1 cellular context compared by ENCODE assay signal in the genomic region with DNA sequence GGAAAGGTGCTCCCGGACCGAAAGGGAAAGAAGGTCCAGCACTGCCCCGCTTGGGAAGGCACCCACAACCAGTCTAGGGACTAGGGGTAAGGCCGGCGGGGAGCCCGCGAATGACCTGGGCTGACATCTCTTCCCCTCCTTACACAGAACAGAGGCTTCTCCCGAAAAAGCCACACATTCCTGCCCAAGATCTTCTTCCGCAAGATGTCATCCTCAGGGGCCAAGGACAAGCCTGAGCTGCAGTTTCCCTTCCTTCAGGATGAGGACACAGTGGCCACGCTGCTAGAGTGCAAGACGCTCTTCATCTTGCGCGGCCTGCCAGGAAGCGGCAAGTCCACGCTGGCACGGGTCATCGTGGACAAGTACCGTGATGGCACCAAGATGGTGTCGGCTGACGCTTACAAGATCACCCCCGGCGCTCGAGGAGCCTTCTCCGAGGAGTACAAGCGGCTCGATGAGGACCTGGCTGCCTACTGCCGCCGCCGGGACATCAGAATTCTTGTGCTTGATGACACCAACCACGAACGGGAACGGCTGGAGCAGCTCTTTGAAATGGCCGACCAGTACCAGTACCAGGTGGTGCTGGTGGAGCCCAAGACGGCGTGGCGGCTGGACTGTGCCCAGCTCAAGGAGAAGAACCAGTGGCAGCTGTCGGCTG.
TF ChIP-seq lines count a peak whose summit lies in the region.

No MANE protein-coding gene starts in this region.

TF ChIP-seq in K562, 482 proteins besides CTCF, POLR2A, EP300 and RAD21:
- TF ChIP-seq CBX1 (IDR thresholded peaks at IDR 0.05; ENCODE audit: low read depth), result 0 out of 2 replicates have a peak, but pooled peaks have one; percentile 15
- TF ChIP-seq RBFOX2 (IDR thresholded peaks at IDR 0.05; ENCODE audit: low read depth, low read length), result 0 out of 2 replicates have a peak, but pooled peaks have one; percentile 33
- 0 out of 2 replicates have a peak, but pooled peaks have one; percentile 9 for TF ChIP-seq POLR2AphosphoS5 (IDR thresholded peaks at IDR 0.05; ENCODE audit: control insufficient read depth, insufficient read depth, low read depth, low read length)
- peak; percentile 73 for TF ChIP-seq POLR2G (IDR thresholded peaks at IDR 0.05; ENCODE audit: low read depth, low read length)
- no peak for TF ChIP-seq CHAMP1 (IDR thresholded peaks at IDR 0.05)
- TF ChIP-seq FIP1L1 (IDR thresholded peaks at IDR 0.05; ENCODE audit: low read depth, low read length, poor library complexity, severe bottlenecking), result peak; percentile 5
- no peak for TF ChIP-seq ZNF780A (CRISPR knock-in tag; IDR thresholded peaks at IDR 0.05)
TF ChIP-seq in K562: peak in this region for 5.
